In the genomic region with DNA sequence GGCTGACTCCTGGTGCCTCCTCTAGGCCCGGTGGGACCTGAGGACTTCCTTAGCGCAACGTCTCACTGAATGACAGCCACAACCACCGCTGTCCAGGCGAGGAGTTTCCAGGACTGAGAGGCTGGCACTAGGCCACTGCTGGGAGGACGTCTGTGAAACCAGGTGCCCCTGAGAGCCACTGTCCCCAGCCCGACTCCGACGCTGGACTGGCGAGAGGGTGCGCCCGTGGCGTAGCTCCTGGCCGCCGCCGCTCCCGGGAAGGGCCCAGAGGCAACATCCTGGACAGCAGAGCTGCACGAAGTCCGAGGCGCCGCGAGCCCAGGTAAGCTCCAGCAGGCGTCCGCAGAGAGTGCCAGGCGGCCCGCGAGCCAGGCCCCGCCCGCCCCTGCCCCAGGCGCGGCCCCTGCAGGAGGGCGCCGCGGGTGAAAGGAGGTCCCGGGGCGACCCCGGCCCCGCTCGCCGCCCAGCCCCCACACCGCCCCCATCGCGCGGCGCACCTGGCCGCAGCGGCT, we compare ENCODE assay signal across 8 cellular contexts. TPM values are rescaled to one million over a fixed set of nuclear protein-coding genes. Genes with fewer than 3 reads are reported as not detected.
DNase-seq lines count a peak whose midpoint lies in the region; ATAC-seq and TF ChIP-seq lines count a peak whose summit lies in the region.

No MANE protein-coding gene starts in this region.

- no peaks in the 10 kb centered on the region for H3K27me3 Mint-ChIP-seq in T-helper 2 cell treated with Interferon-gamma antibody and Interleukin-4, amounts not matched to agents 5 μg/mL and 100 μg/mL, for 36 hours (ENCODE audit: low read depth)
- H3K27me3 Mint-ChIP-seq in dendritic cell treated with granulocyte-macrophage colony-stimulating factor and Interleukin-4, amounts not matched to agents 40 ng/mL and 50 ng/mL, for 4 days: peaks cover 2% of the 10 kb centered on the region

- H3K27ac Mint-ChIP-seq in T-helper 2 cell treated with Interferon-gamma antibody and Interleukin-4, amounts not matched to agents 5 μg/mL and 100 μg/mL, for 36 hours: peak overlapping the region; percentile 68
- peak overlapping the region; percentile 85 for H3K27ac Mint-ChIP-seq in dendritic cell treated with granulocyte-macrophage colony-stimulating factor and Interleukin-4, amounts not matched to agents 40 ng/mL and 50 ng/mL, for 4 days

- H3K9me3 ChIP-seq in HUES48 (ENCODE audit: control insufficient read depth, insufficient read depth, low read length): no peaks in the 10 kb centered on the region
- H3K9me3 ChIP-seq in liver (ENCODE audit: control insufficient read depth in 4 of 4, low read length in 3 of 4): no peaks in the 10 kb centered on the region

- H3K4me1 ChIP-seq in HUES48 (ENCODE audit: control insufficient read depth, insufficient read depth, low read length) (peaks cover 15% of the 10 kb centered on the region), liver (ENCODE audit: control insufficient read depth in 4 of 4, insufficient read depth in 4 of 4, low read length in 3 of 4) (peaks cover 11 to 38% (median 32%) of the 10 kb centered on the region in 4 donors)

- intact Hi-C loops in dendritic cell treated with granulocyte-macrophage colony-stimulating factor and Interleukin-4, amounts not matched to agents 40 ng/mL and 50 ng/mL, for 4 days (cut with micrococcal nuclease): loop anchor here (1.0 to 5.0 kb wide), 3 partner anchors 23 to 171 kb away; a partner anchor contains a TSS

- H3K27me3 ChIP-seq in HUES48 (ENCODE audit: control insufficient read depth, insufficient read depth, low read length): no peaks in the 10 kb centered on the region
- H3K27me3 ChIP-seq in liver (ENCODE audit: control insufficient read depth in 4 of 4, insufficient read depth in 4 of 4, low read length in 3 of 4): no peaks in the 10 kb centered on the region

- peak; percentile 50 for DNase-seq in COR-L47 (lab: John Stamatoyannopoulos, UW)
- DNase-seq in T-helper 2 cell treated with Interferon-gamma antibody and Interleukin-4, amounts not matched to agents 5 μg/mL and 100 μg/mL, for 36 hours (ENCODE audit: low spot score): peak; percentile 27
- DNase-seq in stimulated activated CD8-positive, alpha-beta memory T cell treated with anti-CD3 and anti-CD28 coated beads, Interleukin-2, amount 100 ng/mL, for 48 hours (ENCODE audit: low read depth in 2 of 2): peak; percentile 16 to 26

- ATAC-seq in GM21367 (IDR thresholded peaks at IDR 0.05; ENCODE audit: unreplicated experiment) (peak; percentile 10), HG03139 (IDR thresholded peaks at IDR 0.05; ENCODE audit: unreplicated experiment) (no peak)

- peak overlapping the region; percentile 97 for H3K4me3 ChIP-seq in HUES48 (ENCODE audit: low read depth, low read length)
- H3K4me3 ChIP-seq in liver (ENCODE audit: low read depth in 1 of 3, low read length in 3 of 3): peak overlapping the region; percentile 88 to 94 (median 90)

- H3K27ac ChIP-seq in HUES48 (ENCODE audit: low read depth, low read length) (peak overlapping the region; percentile 95), liver (ENCODE audit: low read depth in 1 of 2, low read length in 2 of 2) (peak overlapping the region; percentile 90 to 93)

- under 1% methylated on average over 47 of the region's 47 CpGs for WGBS in liver

- H3K9ac ChIP-seq in HUES48 (ENCODE audit: low read depth, low read length) (peak overlapping the region; percentile 92), liver (ENCODE audit: low read depth in 1 of 2, low read length in 2 of 2) (peak overlapping the region; percentile 60 to 81)

- peaks cover 2% of the 10 kb centered on the region for H3K36me3 Mint-ChIP-seq in T-helper 2 cell treated with Interferon-gamma antibody and Interleukin-4, amounts not matched to agents 5 μg/mL and 100 μg/mL, for 36 hours (ENCODE audit: low read depth)
- peaks cover 24% of the 10 kb centered on the region for H3K36me3 Mint-ChIP-seq in dendritic cell treated with granulocyte-macrophage colony-stimulating factor and Interleukin-4, amounts not matched to agents 40 ng/mL and 50 ng/mL, for 4 days (ENCODE audit: low read depth)

- H3K36me3 ChIP-seq in HUES48 (ENCODE audit: control insufficient read depth, insufficient read depth, low read length): peaks cover 9% of the 10 kb centered on the region
- H3K36me3 ChIP-seq in liver (ENCODE audit: control insufficient read depth in 4 of 4, insufficient read depth in 3 of 4, low read depth in 1 of 4, low read length in 3 of 4): no peaks in the 10 kb centered on the region

- no peak for TF ChIP-seq RAD21 in liver (IDR thresholded peaks at IDR 0.05)

- TF ChIP-seq CTCF in liver (IDR thresholded peaks at IDR 0.05; ENCODE audit: low read depth, low read length, missing input control): no peak

- peak overlapping the region; percentile 92 for H3K4me3 Mint-ChIP-seq in T-helper 2 cell treated with Interferon-gamma antibody and Interleukin-4, amounts not matched to agents 5 μg/mL and 100 μg/mL, for 36 hours
- H3K4me3 Mint-ChIP-seq in dendritic cell treated with granulocyte-macrophage colony-stimulating factor and Interleukin-4, amounts not matched to agents 40 ng/mL and 50 ng/mL, for 4 days: peak overlapping the region; percentile 89

- peaks cover 26% of the 10 kb centered on the region for H3K4me1 Mint-ChIP-seq in T-helper 2 cell treated with Interferon-gamma antibody and Interleukin-4, amounts not matched to agents 5 μg/mL and 100 μg/mL, for 36 hours (ENCODE audit: low read depth)
- H3K4me1 Mint-ChIP-seq in dendritic cell treated with granulocyte-macrophage colony-stimulating factor and Interleukin-4, amounts not matched to agents 40 ng/mL and 50 ng/mL, for 4 days (ENCODE audit: low read depth): peaks cover 58% of the 10 kb centered on the region

- no peaks in the 10 kb centered on the region for H3K9me3 Mint-ChIP-seq in T-helper 2 cell treated with Interferon-gamma antibody and Interleukin-4, amounts not matched to agents 5 μg/mL and 100 μg/mL, for 36 hours
- no peaks in the 10 kb centered on the region for H3K9me3 Mint-ChIP-seq in dendritic cell treated with granulocyte-macrophage colony-stimulating factor and Interleukin-4, amounts not matched to agents 40 ng/mL and 50 ng/mL, for 4 days

TF ChIP-seq in liver, 16 proteins besides CTCF, POLR2A, EP300 and RAD21 (continues in another document):
- TF ChIP-seq, protein P1, sequence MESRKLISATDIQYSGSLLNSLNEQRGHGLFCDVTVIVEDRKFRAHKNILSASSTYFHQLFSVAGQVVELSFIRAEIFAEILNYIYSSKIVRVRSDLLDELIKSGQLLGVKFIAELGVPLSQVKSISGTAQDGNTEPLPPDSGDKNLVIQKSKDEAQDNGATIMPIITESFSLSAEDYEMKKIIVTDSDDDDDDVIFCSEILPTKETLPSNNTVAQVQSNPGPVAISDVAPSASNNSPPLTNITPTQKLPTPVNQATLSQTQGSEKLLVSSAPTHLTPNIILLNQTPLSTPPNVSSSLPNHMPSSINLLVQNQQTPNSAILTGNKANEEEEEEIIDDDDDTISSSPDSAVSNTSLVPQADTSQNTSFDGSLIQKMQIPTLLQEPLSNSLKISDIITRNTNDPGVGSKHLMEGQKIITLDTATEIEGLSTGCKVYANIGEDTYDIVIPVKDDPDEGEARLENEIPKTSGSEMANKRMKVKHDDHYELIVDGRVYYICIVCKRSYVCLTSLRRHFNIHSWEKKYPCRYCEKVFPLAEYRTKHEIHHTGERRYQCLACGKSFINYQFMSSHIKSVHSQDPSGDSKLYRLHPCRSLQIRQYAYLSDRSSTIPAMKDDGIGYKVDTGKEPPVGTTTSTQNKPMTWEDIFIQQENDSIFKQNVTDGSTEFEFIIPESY (IDR thresholded peaks at IDR 0.05): no peak
- TF ChIP-seq, protein P2, sequence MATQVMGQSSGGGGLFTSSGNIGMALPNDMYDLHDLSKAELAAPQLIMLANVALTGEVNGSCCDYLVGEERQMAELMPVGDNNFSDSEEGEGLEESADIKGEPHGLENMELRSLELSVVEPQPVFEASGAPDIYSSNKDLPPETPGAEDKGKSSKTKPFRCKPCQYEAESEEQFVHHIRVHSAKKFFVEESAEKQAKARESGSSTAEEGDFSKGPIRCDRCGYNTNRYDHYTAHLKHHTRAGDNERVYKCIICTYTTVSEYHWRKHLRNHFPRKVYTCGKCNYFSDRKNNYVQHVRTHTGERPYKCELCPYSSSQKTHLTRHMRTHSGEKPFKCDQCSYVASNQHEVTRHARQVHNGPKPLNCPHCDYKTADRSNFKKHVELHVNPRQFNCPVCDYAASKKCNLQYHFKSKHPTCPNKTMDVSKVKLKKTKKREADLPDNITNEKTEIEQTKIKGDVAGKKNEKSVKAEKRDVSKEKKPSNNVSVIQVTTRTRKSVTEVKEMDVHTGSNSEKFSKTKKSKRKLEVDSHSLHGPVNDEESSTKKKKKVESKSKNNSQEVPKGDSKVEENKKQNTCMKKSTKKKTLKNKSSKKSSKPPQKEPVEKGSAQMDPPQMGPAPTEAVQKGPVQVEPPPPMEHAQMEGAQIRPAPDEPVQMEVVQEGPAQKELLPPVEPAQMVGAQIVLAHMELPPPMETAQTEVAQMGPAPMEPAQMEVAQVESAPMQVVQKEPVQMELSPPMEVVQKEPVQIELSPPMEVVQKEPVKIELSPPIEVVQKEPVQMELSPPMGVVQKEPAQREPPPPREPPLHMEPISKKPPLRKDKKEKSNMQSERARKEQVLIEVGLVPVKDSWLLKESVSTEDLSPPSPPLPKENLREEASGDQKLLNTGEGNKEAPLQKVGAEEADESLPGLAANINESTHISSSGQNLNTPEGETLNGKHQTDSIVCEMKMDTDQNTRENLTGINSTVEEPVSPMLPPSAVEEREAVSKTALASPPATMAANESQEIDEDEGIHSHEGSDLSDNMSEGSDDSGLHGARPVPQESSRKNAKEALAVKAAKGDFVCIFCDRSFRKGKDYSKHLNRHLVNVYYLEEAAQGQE (IDR thresholded peaks at IDR 0.05): no peak
- TF ChIP-seq FOXA2 (IDR thresholded peaks at IDR 0.05) (no peak), HNF4A (conservative IDR thresholded peaks at IDR 0.05) (no peak), FOXA1 (IDR thresholded peaks at IDR 0.05) (no peak), HNF4G (IDR thresholded peaks at IDR 0.05) (no peak), JUND (IDR thresholded peaks at IDR 0.05) (no peak), NR2F2 (IDR thresholded peaks at IDR 0.05) (no peak), TAF1 (conservative IDR thresholded peaks at IDR 0.05) (no peak), EGR1 (IDR thresholded peaks at IDR 0.05; ENCODE audit: low read depth in 2 of 2) (no peak), GABPA (IDR thresholded peaks at IDR 0.05 in 1 of 2, conservative IDR thresholded peaks at IDR 0.05 in 1 of 2) (no peak), YY1 (IDR thresholded peaks at IDR 0.05) (no peak)
- TF ChIP-seq, protein P3, sequence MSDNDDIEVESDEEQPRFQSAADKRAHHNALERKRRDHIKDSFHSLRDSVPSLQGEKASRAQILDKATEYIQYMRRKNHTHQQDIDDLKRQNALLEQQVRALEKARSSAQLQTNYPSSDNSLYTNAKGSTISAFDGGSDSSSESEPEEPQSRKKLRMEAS (IDR thresholded peaks at IDR 0.05): no peak

RNA-seq across cellular contexts. Expression of a gene that starts 0.5 kb away (rescaled TPM):
- total RNA-seq in liver: 10 to 100 TPM; 21.3 to 30.0 TPM
- polyA plus RNA-seq in liver: 10 to 100 TPM; 11.2 to 20.9 TPM

RNA-seq across cellular contexts. Expression of a gene that starts 9.4 kb away (rescaled TPM):
- under 1 TPM in 1 of 2 donors, not detected in 1; 0.08 TPM for total RNA-seq in liver
- not detected for polyA plus RNA-seq in liver

RNA-seq across cellular contexts. Expression of a gene that starts 22.8 kb away (rescaled TPM):
- total RNA-seq in liver: 1 to 10 TPM; 2.2 to 5.6 TPM
- 1 to 10 TPM; 2.8 to 5.7 TPM for polyA plus RNA-seq in liver

RNA-seq across cellular contexts. Expression of a gene that starts 28.4 kb away (rescaled TPM):
- not detected for total RNA-seq in liver
- polyA plus RNA-seq in liver: not detected

RNA-seq across cellular contexts. Expression of a gene that starts 56.8 kb away (rescaled TPM):
- total RNA-seq in liver: 10 to 100 TPM; 59.5 to 76.1 TPM
- 10 to 100 TPM; 71.6 to 78.3 TPM for polyA plus RNA-seq in liver
